In the genomic region with DNA sequence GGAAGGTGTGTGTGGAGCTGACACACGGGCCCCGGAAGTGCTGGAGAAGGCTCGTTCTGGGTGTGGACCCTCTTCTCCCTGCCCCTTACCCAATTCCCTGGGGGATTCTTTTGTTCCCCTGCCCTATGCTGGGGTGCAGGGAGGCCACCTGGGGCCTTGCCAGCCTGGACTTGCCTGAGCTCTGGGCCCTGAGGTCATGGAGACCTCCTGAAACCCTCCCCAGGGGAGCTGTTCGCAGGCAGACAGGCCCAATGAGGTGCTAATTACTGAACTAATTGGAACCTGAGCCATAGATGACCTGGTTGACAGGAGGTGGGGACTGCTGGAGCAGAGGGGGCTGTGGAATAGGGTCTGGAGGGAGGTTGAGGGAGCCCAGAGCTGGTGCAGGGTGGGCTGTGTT, we compare ENCODE assay signal across 22 cellular contexts.
"Had no signal": no experiment of that assay in that cellular context is flagged by ENCODE, and none has a peak within 500 bp of the region (broad histone marks: within the 10 kb centered on the region; RNA-seq: fewer than 3 reads in every experiment).

No MANE protein-coding gene starts in this region.

- DNase-seq: activated CD4-positive, alpha-beta T cell treated with anti-CD3 and anti-CD28 coated beads for 36 hours; activated CD4-positive, CD25-positive, alpha-beta regulatory T cell; activated naive CD4-positive, alpha-beta T cell; activated T-cell treated with anti-CD3 and anti-CD28 coated beads for 4 hours; activated T-cell treated with anti-CD3 and anti-CD28 coated beads, Interleukin-2, amount 50 U/mL, for 72 hours; central memory CD4-positive, alpha-beta T cell; esophagus squamous epithelium; foreskin melanocyte; left cardiac atrium; naive B cell; nephron progenitor cell; occipital lobe; stimulated activated CD4-positive, alpha-beta T cell treated with anti-CD3 and anti-CD28 coated beads, Interleukin-15, amount 100 ng/mL, for 24 hours; stimulated activated CD4-positive, alpha-beta T cell treated with anti-CD3 and anti-CD28 coated beads, Interleukin-2, amount 100 ng/mL, for 24 hours; stimulated activated naive B cell treated with anti-CD40 and anti-IgM and Interleukin-4, amounts not matched to agents 10 μg/mL and 1 μg/mL and 100 μg/mL, for 72 hours; stomach; tibial artery; upper lobe of right lung had no signal

- H3K4me1 Mint-ChIP-seq: activated CD4-positive, alpha-beta T cell treated with anti-CD3 and anti-CD28 coated beads for 36 hours; naive B cell; stimulated activated naive B cell treated with anti-CD40 and anti-IgM and Interleukin-4, amounts not matched to agents 10 μg/mL and 1 μg/mL and 100 μg/mL, for 72 hours had no signal

- H3K27ac Mint-ChIP-seq: activated CD4-positive, alpha-beta T cell treated with anti-CD3 and anti-CD28 coated beads for 36 hours; activated naive CD4-positive, alpha-beta T cell treated with anti-CD3 and anti-CD28 coated beads, Interleukin-2, amount 50 U/mL, for 72 hours; activated T-cell treated with anti-CD3 and anti-CD28 coated beads, Interleukin-2, amount 50 U/mL, for 72 hours; dendritic cell treated with granulocyte-macrophage colony-stimulating factor and Interleukin-4, amounts not matched to agents 40 ng/mL and 50 ng/mL, for 4 days; naive B cell; nephron progenitor cell; stimulated activated naive B cell treated with anti-CD40 and anti-IgM and Interleukin-4, amounts not matched to agents 10 μg/mL and 1 μg/mL and 100 μg/mL, for 72 hours had no signal

- H3K4me3 Mint-ChIP-seq: activated CD4-positive, alpha-beta T cell treated with anti-CD3 and anti-CD28 coated beads for 36 hours; activated T-cell treated with anti-CD3 and anti-CD28 coated beads, Interleukin-2, amount 50 U/mL, for 72 hours; dendritic cell treated with granulocyte-macrophage colony-stimulating factor and Interleukin-4, amounts not matched to agents 40 ng/mL and 50 ng/mL, for 4 days; naive B cell; nephron progenitor cell; stimulated activated naive B cell treated with anti-CD40 and anti-IgM and Interleukin-4, amounts not matched to agents 10 μg/mL and 1 μg/mL and 100 μg/mL, for 72 hours had no signal

- H3K9me3 ChIP-seq: breast epithelium, esophagus squamous epithelium, right atrium auricular region, stomach, tibial artery, upper lobe of right lung had no signal

- H3K36me3 Mint-ChIP-seq: activated naive CD4-positive, alpha-beta T cell treated with anti-CD3 and anti-CD28 coated beads, Interleukin-2, amount 50 U/mL, for 72 hours; naive B cell; stimulated activated naive B cell treated with anti-CD40 and anti-IgM and Interleukin-4, amounts not matched to agents 10 μg/mL and 1 μg/mL and 100 μg/mL, for 72 hours had no signal

- H3K9me3 Mint-ChIP-seq: activated naive CD4-positive, alpha-beta T cell treated with anti-CD3 and anti-CD28 coated beads, Interleukin-2, amount 50 U/mL, for 72 hours; activated T-cell treated with anti-CD3 and anti-CD28 coated beads, Interleukin-2, amount 50 U/mL, for 72 hours; stimulated activated naive B cell treated with anti-CD40 and anti-IgM and Interleukin-4, amounts not matched to agents 10 μg/mL and 1 μg/mL and 100 μg/mL, for 72 hours had no signal

- H3K4me1 ChIP-seq: breast epithelium, upper lobe of right lung had no signal

- H3K36me3 ChIP-seq: breast epithelium, esophagus squamous epithelium, right atrium auricular region, stomach, tibial artery, upper lobe of right lung had no signal

- H3K27me3 ChIP-seq: breast epithelium, esophagus squamous epithelium, right atrium auricular region, tibial artery, upper lobe of right lung had no signal

- H3K27ac ChIP-seq: breast epithelium, esophagus squamous epithelium, right atrium auricular region, stomach, tibial artery, upper lobe of right lung had no signal

- H3K4me3 ChIP-seq: breast epithelium, esophagus squamous epithelium, right atrium auricular region, stomach, tibial artery, upper lobe of right lung had no signal
